9 cellular contexts compared by ENCODE assay signal in the genomic region with DNA sequence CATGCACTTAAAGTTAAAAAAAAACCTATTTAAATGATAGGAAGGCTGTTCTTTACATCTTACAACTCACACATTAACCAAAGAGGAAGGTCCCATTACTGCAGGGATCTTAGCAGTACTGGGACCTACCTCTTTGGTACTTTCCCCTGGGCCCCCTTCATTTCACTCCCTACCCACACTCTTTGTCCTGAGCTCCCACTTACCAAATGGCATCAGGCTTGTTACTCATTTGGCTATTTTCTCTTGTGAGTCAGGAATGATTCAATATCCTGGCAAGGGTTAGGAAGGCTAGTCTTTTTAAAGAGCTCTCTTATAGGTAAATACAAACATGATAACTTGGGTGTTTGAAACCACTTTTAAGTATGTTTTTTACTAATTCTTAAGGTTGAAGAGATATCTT.
DNase-seq lines count a peak whose midpoint lies in the region; ATAC-seq and TF ChIP-seq lines count a peak whose summit lies in the region.
"Had no signal": no experiment of that assay in that cellular context is flagged by ENCODE, and none has a peak within 500 bp of the region (broad histone marks: within the 10 kb centered on the region; RNA-seq: fewer than 3 reads in every experiment).

No MANE protein-coding gene starts in this region.

- no peaks in the 10 kb centered on the region for H3K9me2 ChIP-seq in SK-N-SH

- no peaks in the 10 kb centered on the region for H4K20me1 ChIP-seq in SK-N-SH (ENCODE audit: insufficient read depth)

- H3K27me3 ChIP-seq in SK-N-SH (ENCODE audit: insufficient read depth) (no peaks in the 10 kb centered on the region), stomach (no peaks in the 10 kb centered on the region)

- H3K9ac ChIP-seq in SK-N-SH, result peak overlapping the region; percentile 39; the same call in 1 of the 2 replicates

- peak; percentile 97 for ATAC-seq in stimulated activated naive CD8-positive, alpha-beta T cell treated with anti-CD3 and anti-CD28 coated beads, Interleukin-15, Interleukin-2, amounts not matched to agents 100 U/mL and 50 U/mL, for 24 hours
- ATAC-seq in HG02798 (IDR thresholded peaks at IDR 0.05; ENCODE audit: poor library complexity, unreplicated experiment), result no peak

- POLR2A ChIA-PET in SK-N-SH (lab: Yijun Ruan, JAX), result no interaction called here

- H3K27ac ChIP-seq in SK-N-SH (ENCODE audit: low read depth in 2 of 2, low read length in 1 of 2) (peak overlapping the region in 1 of 2 experiments; percentile 81; a peak in 2 of 4 replicates), stomach (no peak overlapping the region)

- no peak for TF ChIP-seq POLR2A in stomach (IDR thresholded peaks at IDR 0.05)

- H3K36me3 ChIP-seq in SK-N-SH (replicated peaks in 1 of 2; ENCODE audit: control insufficient read depth in 1 of 2, insufficient read depth in 2 of 2, low read length in 1 of 2) (no peaks in the 10 kb centered on the region), stomach (no peaks in the 10 kb centered on the region)

- no peaks in the 10 kb centered on the region for H3K9me3 ChIP-seq in SK-N-SH
- H3K9me3 ChIP-seq in stomach, result no peaks in the 10 kb centered on the region

- H3F3A ChIP-seq in SK-N-SH (replicated peaks; ENCODE audit: insufficient read depth), result peaks cover 26% of the 10 kb centered on the region

- no peak for TF ChIP-seq RAD21 in SK-N-SH (IDR thresholded peaks at IDR 0.05; ENCODE audit: low read length)

- no peaks in the 10 kb centered on the region for H3K79me2 ChIP-seq in SK-N-SH (ENCODE audit: insufficient read depth)

- DNase-seq in activated T-cell treated with anti-CD3 and anti-CD28 coated beads for 48 hours (ENCODE audit: low read depth) (peak; percentile 21), SK-N-SH (no peak), fibroblast of the aortic adventitia (ENCODE audit: low read depth) (peak; percentile 95), stomach (no peak), SKM-1 treated with dmso at 0.1 percent for 144 hours (lab: John Stamatoyannopoulos, UW; ENCODE audit: unreplicated experiment) (no peak)
- DNase-seq in activated T-cell treated with anti-CD3 and anti-CD28 coated beads, Interleukin-2, amount 50 U/mL, for 1 hour, result no peak
- peak; percentile 43 for DNase-seq in stimulated activated naive CD8-positive, alpha-beta T cell treated with anti-CD3 and anti-CD28 coated beads, Interleukin-15, Interleukin-2, amounts not matched to agents 100 U/mL and 50 U/mL, for 24 hours
- DNase-seq: NCI-H1092 had no signal

- CTCF ChIA-PET in SK-N-SH (lab: Yijun Ruan, JAX), result interaction anchor here (1.0 to 1.5 kb wide), 2 partner anchors 220 to 523 kb away, joined by 3 to 4 read pairs; no protein-coding TSS in a partner anchor

- intact Hi-C loops in stomach (cut with DNase I; ENCODE audit: low total_unique reads), result no loop called here

- TF ChIP-seq EP300 in SK-N-SH (IDR thresholded peaks at IDR 0.05; ENCODE audit: borderline replicate concordance in 1 of 2, low read depth in 1 of 2, low read length in 1 of 2) (peak in 1 of 2 experiments; percentile 71; a peak in 1 of 4 replicates), stomach (IDR thresholded peaks at IDR 0.05) (no peak)

- TF ChIP-seq CTCF in SK-N-SH (IDR thresholded peaks at IDR 0.05) (no peak), fibroblast of the aortic adventitia (IDR thresholded peaks at IDR 0.05; ENCODE audit: insufficient read depth, low read length) (no peak), stomach (IDR thresholded peaks at IDR 0.05) (no peak)

- H3K4me3 ChIP-seq in SK-N-SH (ENCODE audit: low read depth in 2 of 2, low read length in 1 of 2) (no peak overlapping the region), fibroblast of the aortic adventitia (ENCODE audit: low read depth, low read length) (no peak overlapping the region), stomach (no peak overlapping the region)

- H3K4me1 ChIP-seq in SK-N-SH (ENCODE audit: control insufficient read depth in 1 of 2, insufficient read depth in 2 of 2, low read depth in 1 of 2, low read length in 1 of 2) (peaks cover 0 to 33% of the 10 kb centered on the region in 2 experiments; a peak in 3 of 4 replicates), stomach (peaks cover 0 to 18% (median 0%) of the 10 kb centered on the region in 4 donors)

- H3K4me2 ChIP-seq in SK-N-SH, result peak overlapping the region; percentile 39

- peak overlapping the region; percentile 44 for H2AFZ ChIP-seq in SK-N-SH (ENCODE audit: low read depth)

TF ChIP-seq in SK-N-SH, 30 proteins besides CTCF, POLR2A, EP300 and RAD21:
- TF ChIP-seq RXRA (IDR thresholded peaks at IDR 0.05; ENCODE audit: borderline replicate concordance, low read depth) (peak; percentile 57; the same call in 1 of the 2 replicates), MAX (IDR thresholded peaks at IDR 0.05; ENCODE audit: low read depth) (0 out of 2 replicates have a peak, but pooled peaks have one; percentile 25), MXI1 (IDR thresholded peaks at IDR 0.05; ENCODE audit: low read depth, low read length) (no peak), FOSL2 (IDR thresholded peaks at IDR 0.05; ENCODE audit: borderline replicate concordance, low read depth) (peak; percentile 98), GABPA (IDR thresholded peaks at IDR 0.05; ENCODE audit: low read depth) (0 out of 2 replicates have a peak, but pooled peaks have one; percentile 25), TAF1 (IDR thresholded peaks at IDR 0.05; ENCODE audit: borderline replicate concordance, low read depth, low read length) (peak; percentile 45; the same call in 1 of the 2 replicates), POLR2AphosphoS5 (IDR thresholded peaks at IDR 0.05; ENCODE audit: low read depth, low read length) (peak; percentile 66; the same call in 1 of the 2 replicates), JUND (IDR thresholded peaks at IDR 0.05) (peak; percentile 87), NFIC (IDR thresholded peaks at IDR 0.05; ENCODE audit: borderline replicate concordance) (peak; percentile 84), TCF12 (IDR thresholded peaks at IDR 0.05) (peak; percentile 80; the same call in 1 of the 2 replicates), RCOR1 (IDR thresholded peaks at IDR 0.05; ENCODE audit: low read length) (no peak), ELF1 (IDR thresholded peaks at IDR 0.05) (no peak), YY1 (IDR thresholded peaks at IDR 0.05; ENCODE audit: low read depth) (peak; percentile 37; the same call in 1 of the 2 replicates), MEF2A (IDR thresholded peaks at IDR 0.05; ENCODE audit: borderline replicate concordance, low read depth) (peak; percentile 84)
- TF ChIP-seq, protein P1, sequence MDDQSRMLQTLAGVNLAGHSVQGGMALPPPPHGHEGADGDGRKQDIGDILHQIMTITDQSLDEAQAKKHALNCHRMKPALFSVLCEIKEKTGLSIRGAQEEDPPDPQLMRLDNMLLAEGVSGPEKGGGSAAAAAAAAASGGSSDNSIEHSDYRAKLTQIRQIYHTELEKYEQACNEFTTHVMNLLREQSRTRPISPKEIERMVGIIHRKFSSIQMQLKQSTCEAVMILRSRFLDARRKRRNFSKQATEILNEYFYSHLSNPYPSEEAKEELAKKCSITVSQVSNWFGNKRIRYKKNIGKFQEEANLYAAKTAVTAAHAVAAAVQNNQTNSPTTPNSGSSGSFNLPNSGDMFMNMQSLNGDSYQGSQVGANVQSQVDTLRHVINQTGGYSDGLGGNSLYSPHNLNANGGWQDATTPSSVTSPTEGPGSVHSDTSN (IDR thresholded peaks at IDR 0.05), result peak; percentile 52; the same call in 1 of the 2 replicates
- TF ChIP-seq, protein P2, sequence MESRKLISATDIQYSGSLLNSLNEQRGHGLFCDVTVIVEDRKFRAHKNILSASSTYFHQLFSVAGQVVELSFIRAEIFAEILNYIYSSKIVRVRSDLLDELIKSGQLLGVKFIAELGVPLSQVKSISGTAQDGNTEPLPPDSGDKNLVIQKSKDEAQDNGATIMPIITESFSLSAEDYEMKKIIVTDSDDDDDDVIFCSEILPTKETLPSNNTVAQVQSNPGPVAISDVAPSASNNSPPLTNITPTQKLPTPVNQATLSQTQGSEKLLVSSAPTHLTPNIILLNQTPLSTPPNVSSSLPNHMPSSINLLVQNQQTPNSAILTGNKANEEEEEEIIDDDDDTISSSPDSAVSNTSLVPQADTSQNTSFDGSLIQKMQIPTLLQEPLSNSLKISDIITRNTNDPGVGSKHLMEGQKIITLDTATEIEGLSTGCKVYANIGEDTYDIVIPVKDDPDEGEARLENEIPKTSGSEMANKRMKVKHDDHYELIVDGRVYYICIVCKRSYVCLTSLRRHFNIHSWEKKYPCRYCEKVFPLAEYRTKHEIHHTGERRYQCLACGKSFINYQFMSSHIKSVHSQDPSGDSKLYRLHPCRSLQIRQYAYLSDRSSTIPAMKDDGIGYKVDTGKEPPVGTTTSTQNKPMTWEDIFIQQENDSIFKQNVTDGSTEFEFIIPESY (IDR thresholded peaks at IDR 0.05; ENCODE audit: borderline replicate concordance, low read depth), result no peak

Comparison
In these comparisons a context has a peak if more than half of its experiments do, and no peak if none do; other contexts are left out.
1. DNase-seq: peak in activated T-cell treated with anti-CD3 and anti-CD28 coated beads for 48 hours (single experiment), fibroblast of the aortic adventitia (single experiment) and stimulated activated naive CD8-positive, alpha-beta T cell treated with anti-CD3 and anti-CD28 coated beads, Interleukin-15, Interleukin-2, amounts not matched to agents 100 U/mL and 50 U/mL, for 24 hours (single experiment); none in activated T-cell treated with anti-CD3 and anti-CD28 coated beads, Interleukin-2, amount 50 U/mL, for 1 hour (single experiment), SK-N-SH (single experiment), stomach (single experiment) and SKM-1 treated with dmso at 0.1 percent for 144 hours (single experiment).